ENCODE assay signal across 8 cellular contexts in genomic region chr2:8475349-8476045, GRCh38.
DNase-seq lines count a peak whose midpoint lies in the region; ATAC-seq, FAIRE-seq and TF ChIP-seq lines count a peak whose summit lies in the region.

No MANE protein-coding gene starts in this region.

- peak overlapping the region; percentile 67 for H3K27ac ChIP-seq in SU-DHL-6 (ENCODE audit: low read depth, low read length)

- no peaks in the 10 kb centered on the region for H3K36me3 Mint-ChIP-seq in naive thymus-derived CD8-positive, alpha-beta T cell

- H3F3A ChIP-seq in SU-DHL-6 (ENCODE audit: insufficient read depth), result no peaks in the 10 kb centered on the region

- POLR2A ChIA-PET in naive thymus-derived CD8-positive, alpha-beta T cell (lab: Charles Lee), result interaction anchor here (0.7 kb wide), 2 partner anchors 63 to 358 kb away, joined by 3 read pairs; no protein-coding TSS in a partner anchor

- H3K27me3 ChIP-seq in SU-DHL-6 (ENCODE audit: low read length), result no peaks in the 10 kb centered on the region

- H3K4me3 Mint-ChIP-seq in naive thymus-derived CD8-positive, alpha-beta T cell, result peak overlapping the region in 1 of 10 donors; percentile 45

- H3K27ac Mint-ChIP-seq in naive thymus-derived CD8-positive, alpha-beta T cell, result peak overlapping the region in 6 of 10 donors; percentile 9 to 83 (median 78)

- H3K9me2 ChIP-seq in SU-DHL-6 (replicated peaks; ENCODE audit: insufficient read depth, low read length), result no peaks in the 10 kb centered on the region

- peak; percentile 31 for ATAC-seq in GM18498 (IDR thresholded peaks at IDR 0.05; ENCODE audit: unreplicated experiment)
- ATAC-seq in HG02938 (IDR thresholded peaks at IDR 0.05; ENCODE audit: unreplicated experiment), result peak; percentile 37
- peak in 1 of 2 donors; percentile 19 for ATAC-seq in naive thymus-derived CD8-positive, alpha-beta T cell

- DNase-seq in naive thymus-derived CD8-positive, alpha-beta T cell, result no peak
- DNase-seq in GM03348 (ENCODE audit: low spot score) (no peak), urothelium cell line (ENCODE audit: low spot score) (no peak), NCI-H524 treated with DMSO at 0.1 percent for 48 hours (lab: John Stamatoyannopoulos, UW) (no peak), RKO (ENCODE audit: low spot score) (no peak)

- peak overlapping the region; percentile 0; the same call in 1 of the 2 replicates for H3K9ac ChIP-seq in SU-DHL-6 (ENCODE audit: low read length)

- no peaks in the 10 kb centered on the region for H3K9me3 Mint-ChIP-seq in naive thymus-derived CD8-positive, alpha-beta T cell

- H3K4me1 Mint-ChIP-seq in naive thymus-derived CD8-positive, alpha-beta T cell, result peaks cover 26 to 91% (median 64%) of the 10 kb centered on the region in 4 donors

- TF ChIP-seq CTCF in SU-DHL-6 (IDR thresholded peaks at IDR 0.05; ENCODE audit: insufficient read depth, low read length, poor library complexity, severe bottlenecking), result no peak

- H3K36me3 ChIP-seq in SU-DHL-6 (ENCODE audit: low read length), result no peaks in the 10 kb centered on the region

- H3K4me3 ChIP-seq in SU-DHL-6 (ENCODE audit: insufficient read depth, low read length, poor library complexity, severe bottlenecking), result no peak overlapping the region

- H3K27me3 Mint-ChIP-seq in naive thymus-derived CD8-positive, alpha-beta T cell, result peaks cover 0 to 4% (median 0%) of the 10 kb centered on the region in 5 donors

- H3K79me2 ChIP-seq in SU-DHL-6 (ENCODE audit: insufficient read depth, low read length), result no peaks in the 10 kb centered on the region

- H3K4me2 ChIP-seq in SU-DHL-6 (ENCODE audit: low read depth, low read length, poor library complexity, severe bottlenecking), result peak overlapping the region; percentile 42

- no peak for FAIRE-seq in urothelium cell line (lab: Jason Lieb, UNC)

- peak overlapping the region; percentile 39 for H2AFZ ChIP-seq in SU-DHL-6 (ENCODE audit: low read depth, low read length, severe bottlenecking)

- H4K20me1 ChIP-seq in SU-DHL-6 (ENCODE audit: low read depth, low read length), result no peaks in the 10 kb centered on the region

- H3K9me3 ChIP-seq in SU-DHL-6 (ENCODE audit: insufficient read depth, low read length), result no peaks in the 10 kb centered on the region
